Comparison of ENCODE assay signal across 12 cellular contexts in genomic region chr4:112521123-112522116, GRCh38. TPM values are rescaled to one million over a fixed set of nuclear protein-coding genes. Genes with fewer than 3 reads are reported as not detected.
A peak's percentile ranks its signal among the peaks of the same experiment; 100 is the strongest.
DNase-seq lines count a peak whose midpoint lies in the region; ATAC-seq, FAIRE-seq and TF ChIP-seq lines count a peak whose summit lies in the region.
"Had no signal": no experiment of that assay in that cellular context is flagged by ENCODE, and none has a peak within 500 bp of the region (broad histone marks: within the 10 kb centered on the region; RNA-seq: fewer than 3 reads in every experiment).

No MANE protein-coding gene starts in this region.

- WGBS in transverse colon (ENCODE audit: low coverage in 1 of 2), 2 donors, result 15 to 17% methylated on average over 10 to 29 of the region's 30 CpGs

- peaks cover 86% of the 10 kb centered on the region for H3K27me3 ChIP-seq in WERI-Rb-1 (ENCODE audit: insufficient read depth, low read depth, severe bottlenecking)
- H3K27me3 ChIP-seq in keratinocyte (ENCODE audit: control insufficient read depth, extremely low read depth, insufficient read depth, low read length), result peaks cover 77% of the 10 kb centered on the region
- peaks cover 100% of the 10 kb centered on the region for H3K27me3 ChIP-seq in transverse colon

- H3K79me2 ChIP-seq in keratinocyte (ENCODE audit: control insufficient read depth, insufficient read depth, low read length), result no peaks in the 10 kb centered on the region

- H3K9ac ChIP-seq in keratinocyte (ENCODE audit: control insufficient read depth, extremely low read depth, insufficient read depth, low read length), result no peak overlapping the region

- H3K9me1 ChIP-seq in keratinocyte (ENCODE audit: control insufficient read depth, extremely low read depth, insufficient read depth, low read length), result no peaks in the 10 kb centered on the region

- in situ Hi-C loops in transverse colon (cut with MboI; ENCODE audit: low pct_ligation_motif_present in 1 of 4, low pct_unique_long_range_greater_than_20kb in 1 of 4, low sequenced_read_pairs in 3 of 4), result loop anchor here in 1 of 4 donors (10.0 kb wide), 1 partner anchor 197 kb away; no protein-coding TSS in a partner anchor

- H3K4me3 ChIP-seq in WERI-Rb-1 (ENCODE audit: low read depth, low read length) (no peak overlapping the region), keratinocyte (ENCODE audit: control insufficient read depth in 2 of 3, extremely low read depth in 1 of 3, insufficient read depth in 2 of 3, low read depth in 1 of 3, low read length in 3 of 3) (no peak overlapping the region), transverse colon (no peak overlapping the region)

- intact Hi-C loops in transverse colon (cut with DNase I; ENCODE audit: low total_unique reads), result no loop called here

- ATAC-seq in GM21737 (IDR thresholded peaks at IDR 0.05; ENCODE audit: unreplicated experiment), result no peak
- no peak for ATAC-seq in GM18498 (IDR thresholded peaks at IDR 0.05; ENCODE audit: unreplicated experiment)

- no peak for TF ChIP-seq CTCF in WERI-Rb-1 (IDR thresholded peaks at IDR 0.05; ENCODE audit: low read depth, low read length)
- no peak for TF ChIP-seq CTCF in keratinocyte (optimal IDR thresholded peaks at IDR 0.05 in 1 of 3, IDR thresholded peaks at IDR 0.05 in 1 of 3, conservative IDR thresholded peaks at IDR 0.05 in 1 of 3; ENCODE audit: extremely low read depth in 1 of 3, insufficient read depth in 2 of 3, low read length in 3 of 3)
- no peak for TF ChIP-seq CTCF in transverse colon (IDR thresholded peaks at IDR 0.05)

- peaks cover 5% of the 10 kb centered on the region for H3K9me3 ChIP-seq in WERI-Rb-1 (ENCODE audit: severe bottlenecking)
- H3K9me3 ChIP-seq in keratinocyte (ENCODE audit: control insufficient read depth, low read depth, low read length), result peaks cover 2% of the 10 kb centered on the region
- H3K9me3 ChIP-seq in transverse colon, result no peaks in the 10 kb centered on the region
- H3K9me3 ChIP-seq: esophagus muscularis mucosa had no signal

- H3K4me2 ChIP-seq in keratinocyte (ENCODE audit: control insufficient read depth, extremely low read depth, insufficient read depth, low read depth, low read length), result peak overlapping the region; percentile 10

- peaks cover 4% of the 10 kb centered on the region for H4K20me1 ChIP-seq in keratinocyte (ENCODE audit: control insufficient read depth, extremely low read depth, insufficient read depth, low read length)

- no peak overlapping the region for H2AFZ ChIP-seq in keratinocyte (ENCODE audit: control insufficient read depth, low read length)

- H3K27ac ChIP-seq in WERI-Rb-1 (no peak overlapping the region), keratinocyte (ENCODE audit: control insufficient read depth, insufficient read depth, low read length) (no peak overlapping the region), transverse colon (no peak overlapping the region)
- H3K27ac ChIP-seq: esophagus muscularis mucosa, VCaP had no signal

- TF ChIP-seq POLR2A in GM19193 (IDR thresholded peaks at IDR 0.05; ENCODE audit: extremely low read depth, insufficient read depth, insufficient read length) (peak; percentile 35), transverse colon (IDR thresholded peaks at IDR 0.05) (no peak)

- H3K36me3 ChIP-seq in WERI-Rb-1 (no peaks in the 10 kb centered on the region), keratinocyte (ENCODE audit: control insufficient read depth in 2 of 2, extremely low read depth in 1 of 2, insufficient read depth in 2 of 2, low read length in 2 of 2) (no peaks in the 10 kb centered on the region), transverse colon (no peaks in the 10 kb centered on the region)
- H3K36me3 ChIP-seq: esophagus muscularis mucosa had no signal

- no peak for FAIRE-seq in keratinocyte (lab: Jason Lieb, UNC)

- peaks cover 13% of the 10 kb centered on the region for H3K4me1 ChIP-seq in keratinocyte (ENCODE audit: control insufficient read depth, extremely low read depth, insufficient read depth, low read length)
- H3K4me1 ChIP-seq in transverse colon, result peaks cover 3 to 38% (median 29%) of the 10 kb centered on the region in 4 donors

- dilution Hi-C loops in keratinocyte (cut with MboI; ENCODE audit: extremely low pct_ligation_motif_present, low sequenced_read_pairs), result no loop called here

- no peak for TF ChIP-seq EP300 in transverse colon (IDR thresholded peaks at IDR 0.05; ENCODE audit: low read depth)

- peak; percentile 51 for DNase-seq in D341Med (ENCODE audit: low spot score)
- peak; percentile 47 for DNase-seq in WERI-Rb-1
- no peak for DNase-seq in keratinocyte (ENCODE audit: low read depth, low spot score)
- no peak for DNase-seq in HK-2 (ENCODE audit: unreplicated experiment)
- DNase-seq in transverse colon, result no peak

RNA-seq across cellular contexts. Expression of gene NEUROG2, which starts 5.4 kb away (rescaled TPM):
- polyA plus RNA-seq in keratinocyte, result not detected in 3 replicates
- not detected for polyA plus RNA-seq in keratinocyte (2011; ENCODE audit: low read depth)
- not detected in 2 replicates for polyA plus RNA-seq in keratinocyte (2011; cell fraction: cytosol; rRNA removed)
- not detected in 2 replicates for polyA plus RNA-seq in keratinocyte (2011; cell fraction: nucleus; rRNA removed)
- not detected in 2 replicates for polyA plus RNA-seq in keratinocyte (2012; ENCODE audit: low replicate concordance)
- polyA minus RNA-seq in keratinocyte, result not detected in 3 replicates
- not detected for polyA minus RNA-seq in keratinocyte (2011; cell fraction: cytosol; rRNA and poly(A)+ RNA removed)
- polyA minus RNA-seq in keratinocyte (2011; cell fraction: nucleus; rRNA and poly(A)+ RNA removed), result not detected in 2 replicates
- not detected for total RNA-seq in transverse colon
- total RNA-seq: esophagus muscularis mucosa, lung microvascular endothelial cell, skeletal muscle tissue had no signal

Comparison
In these comparisons a context has a peak if more than half of its experiments do, and no peak if none do; other contexts are left out.
1. DNase-seq: peak in D341Med (single experiment) and WERI-Rb-1 (single experiment); none in keratinocyte (single experiment), HK-2 (single experiment) and transverse colon (single experiment).